ENCODE assay signal across 22 cellular contexts in genomic region chr14:54769955-54770863, GRCh38.
DNase-seq lines count a peak whose midpoint lies in the region; ATAC-seq, FAIRE-seq and TF ChIP-seq lines count a peak whose summit lies in the region.
"Had no signal": no experiment of that assay in that cellular context is flagged by ENCODE, and none has a peak within 500 bp of the region (broad histone marks: within the 10 kb centered on the region; RNA-seq: fewer than 3 reads in every experiment).

No MANE protein-coding gene starts in this region.

- no peak overlapping the region for H2AFZ ChIP-seq in neural cell (ENCODE audit: low read depth, low read length)
- H2AFZ ChIP-seq: GM23338 had no signal

- DNase-seq in COR-L47 (lab: John Stamatoyannopoulos, UW) = peak; percentile 78
- peak; percentile 79 for DNase-seq in NCI-H146 (lab: John Stamatoyannopoulos, UW)
- DNase-seq in hepatic stellate cell (ENCODE audit: low spot score) = no peak
- DNase-seq in medulla oblongata (ENCODE audit: extremely low spot score) = no peak
- no peak for DNase-seq in D721Med (ENCODE audit: insufficient read length, low spot score)
- DNase-seq: activated CD8-positive, alpha-beta memory T cell treated with anti-CD3 and anti-CD28 coated beads for 24 hours; activated naive CD8-positive, alpha-beta T cell treated with anti-CD3 and anti-CD28 coated beads, Interleukin-2, amount 50 U/mL, for 24 hours; GF-D8; KG1; NCI-H1048; NCI-H510A; nucleus accumbens; SJCRH30; T-helper 2 cell had no signal

- no peak for TF ChIP-seq RAD21 in neural cell (conservative IDR thresholded peaks at IDR 0.05)

- no peaks in the 10 kb centered on the region for H3F3A ChIP-seq in neural cell (ENCODE audit: insufficient read depth, low read length, poor library complexity, severe bottlenecking)

- H3K4me3 ChIP-seq in gastroesophageal sphincter (no peak overlapping the region), neural cell (ENCODE audit: low read length) (peak overlapping the region; percentile 34)
- H3K4me3 ChIP-seq: GM23338, SJCRH30 had no signal

- H3K9me2 ChIP-seq in neural cell (ENCODE audit: insufficient read depth, low read length) = no peaks in the 10 kb centered on the region

- ATAC-seq in gastroesophageal sphincter = no peak
- no peak for ATAC-seq in GM21529 (IDR thresholded peaks at IDR 0.05; ENCODE audit: unreplicated experiment)
- ATAC-seq: activated naive CD8-positive, alpha-beta T cell treated with anti-CD3 and anti-CD28 coated beads, Interleukin-2, amount 50 U/mL, for 24 hours; esophagus mucosa; GM23338; WTC11 had no signal

- H3K36me3 ChIP-seq in gastroesophageal sphincter = peaks cover 0 to 39% of the 10 kb centered on the region in 2 donors
- no peaks in the 10 kb centered on the region for H3K36me3 ChIP-seq in neural cell (ENCODE audit: insufficient read depth, low read length)
- H3K36me3 ChIP-seq: SJCRH30 had no signal

- H3K27me3 ChIP-seq in gastroesophageal sphincter (no peaks in the 10 kb centered on the region), neural cell (ENCODE audit: insufficient read depth, low read depth, low read length) (no peaks in the 10 kb centered on the region)
- H3K27me3 ChIP-seq: SJCRH30 had no signal

- H3K9me3 ChIP-seq in gastroesophageal sphincter (no peaks in the 10 kb centered on the region), neural cell (ENCODE audit: low read length) (no peaks in the 10 kb centered on the region)
- H3K9me3 ChIP-seq: SJCRH30 had no signal

- no peak for TF ChIP-seq CTCF in gastroesophageal sphincter (IDR thresholded peaks at IDR 0.05)
- TF ChIP-seq CTCF in neural cell (IDR thresholded peaks at IDR 0.05; ENCODE audit: poor library complexity, severe bottlenecking) = no peak
- TF ChIP-seq CTCF in D721Med (IDR thresholded peaks at IDR 0.05; ENCODE audit: insufficient read depth, missing control alignments) = no peak

- H3K9ac ChIP-seq in neural cell (ENCODE audit: low read length) = no peak overlapping the region

- no peak for TF ChIP-seq POLR2A in gastroesophageal sphincter (IDR thresholded peaks at IDR 0.05)

- FAIRE-seq in D721Med (lab: Jason Lieb, UNC) = no peak
- FAIRE-seq: keratinocyte had no signal

- peak overlapping the region in 3 of 4 donors; percentile 90 to 93 (median 92) for H3K27ac ChIP-seq in gastroesophageal sphincter
- peak overlapping the region; percentile 43 for H3K27ac ChIP-seq in neural cell (ENCODE audit: low read length)
- H3K27ac ChIP-seq: HL-60, SJCRH30 had no signal

- H3K4me2 ChIP-seq in neural cell (ENCODE audit: low read length) = no peak overlapping the region
- H3K4me2 ChIP-seq: GM23338 had no signal

- no peaks in the 10 kb centered on the region for H3K79me2 ChIP-seq in neural cell (replicated peaks; ENCODE audit: insufficient read depth, low read length)

- H4K20me1 ChIP-seq in neural cell (ENCODE audit: insufficient read depth) = no peaks in the 10 kb centered on the region

- peaks cover 0 to 55% (median 21%) of the 10 kb centered on the region in 3 donors for H3K4me1 ChIP-seq in gastroesophageal sphincter

- TF ChIP-seq EP300 in gastroesophageal sphincter (IDR thresholded peaks at IDR 0.05) = no peak
- peak; percentile 22 for TF ChIP-seq EP300 in neural cell (conservative IDR thresholded peaks at IDR 0.05; ENCODE audit: poor library complexity, severe bottlenecking)

- 54 to 58% methylated on average over 12 to 13 of the region's 14 CpGs for whole genome bisulfite sequencing in gastroesophageal sphincter (ENCODE audit: low coverage in 1 of 2), 2 donors

TF ChIP-seq in neural cell, 6 proteins besides CTCF, POLR2A, EP300 and RAD21:
- TF ChIP-seq SMC3 (conservative IDR thresholded peaks at IDR 0.05; ENCODE audit: poor library complexity) (no peak), TAF1 (IDR thresholded peaks at IDR 0.05; ENCODE audit: low read depth) (no peak), EZH2 (IDR thresholded peaks at IDR 0.05; ENCODE audit: borderline replicate concordance, insufficient read depth, low read length, poor library complexity, severe bottlenecking) (no peak), MXI1 (conservative IDR thresholded peaks at IDR 0.05; ENCODE audit: poor library complexity, severe bottlenecking) (no peak), REST (IDR thresholded peaks at IDR 0.05; ENCODE audit: borderline replicate concordance) (peak; percentile 85), POLR2AphosphoS5 (IDR thresholded peaks at IDR 0.05) (no peak)

Comparison
In these comparisons a context has a peak if more than half of its experiments do, and no peak if none do; other contexts are left out.
1. DNase-seq: peak in COR-L47 (single experiment) and NCI-H146 (single experiment); none in hepatic stellate cell (single experiment), medulla oblongata (single experiment) and D721Med (single experiment).